ENCODE assay signal across 8 cellular contexts in the genomic region with DNA sequence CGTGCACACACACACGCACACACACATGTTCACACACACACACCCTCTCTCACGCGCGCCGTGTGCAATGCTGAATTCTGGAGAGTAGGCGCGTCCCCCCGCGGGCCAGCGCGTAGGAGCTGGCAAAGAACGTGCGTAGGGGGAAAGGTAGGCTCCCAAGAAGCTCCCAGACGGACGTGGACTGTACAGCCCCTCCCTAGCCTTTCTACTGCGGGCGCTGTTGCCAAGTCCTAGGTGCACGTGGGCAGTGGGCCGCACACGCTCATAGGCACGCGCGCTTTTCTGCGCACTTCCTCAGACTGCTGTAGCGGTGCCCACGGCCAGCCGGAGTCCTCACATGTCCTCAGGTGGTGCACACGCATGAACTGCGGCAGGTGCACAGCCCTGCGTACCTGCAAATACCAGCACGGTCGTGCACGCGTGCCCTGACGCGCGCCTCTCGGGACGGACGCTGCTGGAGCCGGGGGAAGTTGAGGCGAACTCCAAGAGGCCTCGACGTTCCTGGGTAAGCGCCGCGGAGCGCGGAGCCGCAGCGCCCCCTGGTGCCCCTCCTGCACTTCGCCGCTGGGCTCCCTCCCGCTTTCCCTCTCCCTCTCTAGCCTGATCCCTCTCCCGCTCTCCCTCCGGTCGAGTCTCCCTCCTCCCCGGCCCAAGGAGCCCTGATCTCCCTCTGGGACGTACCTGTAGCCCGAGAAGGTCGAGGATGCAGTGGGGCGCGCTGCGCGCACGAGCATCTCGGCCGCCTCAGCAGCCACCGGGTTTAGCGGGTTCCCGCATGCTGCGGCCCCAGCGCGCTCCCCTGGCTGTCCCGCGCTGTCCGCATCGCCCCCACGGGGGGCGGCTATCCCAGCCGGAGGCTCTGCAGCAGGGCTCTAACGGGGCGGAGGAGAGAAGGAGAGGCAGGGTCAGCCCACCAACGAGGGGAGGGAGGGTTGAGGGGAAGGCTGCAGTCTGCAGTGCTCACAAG. TPM values are rescaled to one million over a fixed set of nuclear protein-coding genes. Genes with fewer than 3 reads are reported as not detected.
DNase-seq lines count a peak whose midpoint lies in the region; ATAC-seq lines count a peak whose summit lies in the region.

No MANE protein-coding gene starts in this region.

- ATAC-seq in GM21528 (IDR thresholded peaks at IDR 0.05; ENCODE audit: low FRiP score, unreplicated experiment): peak; percentile 69
- ATAC-seq in right cardiac atrium: peak; percentile 90 to 94

- intact Hi-C loops in right cardiac atrium (cut with DNase I): loop anchor here in 3 of 4 donors (2.0 to 10.0 kb wide), 7 partner anchors 147 to 1017 kb away; no protein-coding TSS in a partner anchor
- intact Hi-C loops in posterior vena cava (cut with DNase I): loop anchor here in 1 of 2 donors (2.0 kb wide), 1 partner anchor 533 kb away; no protein-coding TSS in a partner anchor

- peak overlapping the region in 3 of 7 donors; percentile 14 to 34 (median 32) for H3K4me3 Mint-ChIP-seq in CD8-positive, alpha-beta memory T cell

- H3K27me3 ChIP-seq in right cardiac atrium (ENCODE audit: control insufficient read depth, insufficient read depth): no peaks in the 10 kb centered on the region
- H3K27me3 ChIP-seq in CD8-positive, alpha-beta memory T cell (ENCODE audit: insufficient read depth, low read length, poor library complexity, severe bottlenecking): no peaks in the 10 kb centered on the region

- H3K36me3 Mint-ChIP-seq in CD8-positive, alpha-beta memory T cell: no peaks in the 10 kb centered on the region

- WGBS in right cardiac atrium: 1% methylated on average over 85 of the region's 85 CpGs

- POLR2A ChIA-PET in CD8-positive, alpha-beta memory T cell (lab: Charles Lee): no interaction called here

- CTCF ChIA-PET in CD8-positive, alpha-beta memory T cell (lab: Charles Lee): no interaction called here

- no peaks in the 10 kb centered on the region for H3K36me3 ChIP-seq in CD8-positive, alpha-beta memory T cell (ENCODE audit: insufficient read depth, low read length)

- H3K4me3 ChIP-seq in right cardiac atrium (ENCODE audit: low read length): no peak overlapping the region
- H3K4me3 ChIP-seq in CD8-positive, alpha-beta memory T cell (ENCODE audit: low read length): no peak overlapping the region

- H3K9me3 Mint-ChIP-seq in CD8-positive, alpha-beta memory T cell: peaks cover 0 to 5% (median 0%) of the 10 kb centered on the region in 5 donors

- H3K27me3 Mint-ChIP-seq in CD8-positive, alpha-beta memory T cell: peaks cover 19 to 43% of the 10 kb centered on the region in 2 donors

- no peaks in the 10 kb centered on the region for H3K9me3 ChIP-seq in right cardiac atrium (ENCODE audit: control insufficient read depth, low read length)
- no peaks in the 10 kb centered on the region for H3K9me3 ChIP-seq in CD8-positive, alpha-beta memory T cell (ENCODE audit: low read length)

- no peak overlapping the region for H3K27ac ChIP-seq in right cardiac atrium (ENCODE audit: low read length)
- H3K27ac ChIP-seq in CD8-positive, alpha-beta memory T cell (ENCODE audit: low read depth, low read length): no peak overlapping the region

- H3K27ac Mint-ChIP-seq in CD8-positive, alpha-beta memory T cell: no peak overlapping the region

- DNase-seq in DMS 273 treated with DMSO at 0.1 percent for 48 hours (lab: John Stamatoyannopoulos, UW): peak; percentile 5
- DNase-seq in NCI-H526 treated with DMSO at 0.1 percent for 48 hours (lab: John Stamatoyannopoulos, UW): peak; percentile 10
- peak in 55 of 58 donors; percentile 10 to 86 (median 53) for DNase-seq in anterior cingulate cortex (lab: John Stamatoyannopoulos, UW)
- peak; percentile 64 to 87 (median 85) for DNase-seq in right cardiac atrium
- DNase-seq in posterior vena cava (ENCODE audit: low spot score): peak; percentile 93
- DNase-seq in NCI-H345 treated with DMSO at 0.1 percent for 48 hours (lab: John Stamatoyannopoulos, UW; ENCODE audit: unreplicated experiment): no peak
- DNase-seq in CD8-positive, alpha-beta memory T cell: no peak

- peaks cover 4 to 14% (median 4%) of the 10 kb centered on the region in 3 donors for H3K4me1 Mint-ChIP-seq in CD8-positive, alpha-beta memory T cell

- no peaks in the 10 kb centered on the region for H3K4me1 ChIP-seq in right cardiac atrium (ENCODE audit: control insufficient read depth, insufficient read depth, low read length)
- H3K4me1 ChIP-seq in CD8-positive, alpha-beta memory T cell (ENCODE audit: insufficient read depth, low read length): no peaks in the 10 kb centered on the region

RNA-seq across cellular contexts. Expression of gene GRIN2A, which starts 0.7 kb away (rescaled TPM):
- total RNA-seq in right cardiac atrium (1 to 10 TPM; 2.3 to 7.6 (median 5.0) TPM), posterior vena cava (1 to 10 TPM; 1.6 to 3.2 TPM)
- 2.1 TPM for polyA plus RNA-seq in right cardiac atrium
- not detected for total RNA-seq in CD8-positive, alpha-beta memory T cell
- not detected for polyA plus RNA-seq in CD8-positive, alpha-beta memory T cell

Comparison
In these comparisons a context has a peak if more than half of its experiments do, and no peak if none do; other contexts are left out.
1. DNase-seq: peak in DMS 273 treated with DMSO at 0.1 percent for 48 hours (single experiment), NCI-H526 treated with DMSO at 0.1 percent for 48 hours (single experiment), anterior cingulate cortex (55 of 58), right cardiac atrium (3 of 3) and posterior vena cava (single experiment); none in NCI-H345 treated with DMSO at 0.1 percent for 48 hours (single experiment) and CD8-positive, alpha-beta memory T cell (0 of 5).